In the genomic region with DNA sequence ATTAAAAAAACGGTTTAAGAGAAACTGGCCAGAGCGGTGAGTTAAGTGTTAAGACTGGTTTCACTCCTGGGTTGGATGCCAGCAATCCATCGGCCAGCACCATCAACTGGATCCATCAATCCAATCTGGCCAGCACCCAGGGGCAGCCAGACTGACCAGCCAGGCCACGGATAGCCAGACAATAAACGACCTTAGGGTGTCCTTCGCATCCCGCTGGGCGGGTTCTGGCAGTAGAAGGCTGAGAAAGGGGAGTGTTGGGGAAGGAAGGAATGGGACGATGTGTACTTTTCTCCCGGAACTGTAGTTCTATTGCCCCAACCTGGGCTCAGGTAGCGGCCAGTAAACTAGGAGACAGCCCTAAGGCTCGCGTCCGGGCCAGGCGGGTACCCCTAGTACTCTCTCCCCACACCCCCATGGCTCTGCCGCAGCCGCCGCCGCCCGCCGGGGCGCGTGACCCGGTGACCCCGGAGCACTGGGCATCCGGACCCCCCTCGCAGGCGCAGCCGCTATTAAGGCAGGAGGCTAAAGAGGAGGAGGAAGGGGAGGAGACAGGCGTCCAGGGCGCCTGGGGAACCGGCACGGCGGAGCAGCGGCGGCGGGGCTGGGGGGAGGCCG, we compare ENCODE assay signal across 8 cellular contexts. TPM values are rescaled to one million over a fixed set of nuclear protein-coding genes. Genes with fewer than 3 reads are reported as not detected.
DNase-seq lines count a peak whose midpoint lies in the region; ATAC-seq and TF ChIP-seq lines count a peak whose summit lies in the region.

A gene (plus strand): TSS at position 546 of the 615 bp plus-strand sequence. CDS start 276 bp downstream, outside the sequence.

- peak within 1 kb of the TSS; percentile 98 for H3K9ac ChIP-seq in BLaER1
- H3K9ac ChIP-seq in OCI-LY3 (ENCODE audit: low read length): peak within 1 kb of the TSS; percentile 91
- H3K9ac ChIP-seq in neural cell (ENCODE audit: low read length): peak within 1 kb of the TSS; percentile 89

- H3K79me2 ChIP-seq in OCI-LY3 (ENCODE audit: low read length): peaks cover 44% of the 10 kb centered on the region
- H3K79me2 ChIP-seq in neural cell (replicated peaks; ENCODE audit: insufficient read depth, low read length): peaks cover 59% of the 10 kb centered on the region

- TF ChIP-seq CTCF in OCI-LY3 (IDR thresholded peaks at IDR 0.05; ENCODE audit: low read depth, low read length): no peak
- TF ChIP-seq CTCF in neural cell (IDR thresholded peaks at IDR 0.05; ENCODE audit: poor library complexity, severe bottlenecking): no peak
- TF ChIP-seq CTCF in stomach (IDR thresholded peaks at IDR 0.05): no peak

- H3K4me2 ChIP-seq in BLaER1: peak within 1 kb of the TSS; percentile 80
- peak within 1 kb of the TSS; percentile 99 for H3K4me2 ChIP-seq in OCI-LY3 (ENCODE audit: low read length)
- peak within 1 kb of the TSS; percentile 98 for H3K4me2 ChIP-seq in neural cell (ENCODE audit: low read length)

- H3K27me3 ChIP-seq in BLaER1 (no peaks in the 10 kb centered on the region), OCI-LY3 (ENCODE audit: low read depth, low read length) (no peaks in the 10 kb centered on the region), neural cell (ENCODE audit: insufficient read depth, low read depth, low read length) (no peaks in the 10 kb centered on the region), stomach (no peaks in the 10 kb centered on the region)

- TF ChIP-seq EP300 in neural cell (conservative IDR thresholded peaks at IDR 0.05; ENCODE audit: poor library complexity, severe bottlenecking) (no peak), stomach (IDR thresholded peaks at IDR 0.05) (no peak)

- no peak for TF ChIP-seq POLR2A in stomach (IDR thresholded peaks at IDR 0.05)

- no peaks in the 10 kb centered on the region for H3K9me3 ChIP-seq in BLaER1
- no peaks in the 10 kb centered on the region for H3K9me3 ChIP-seq in OCI-LY3 (ENCODE audit: insufficient read depth, low read length)
- H3K9me3 ChIP-seq in neural cell (ENCODE audit: low read length): no peaks in the 10 kb centered on the region
- no peaks in the 10 kb centered on the region for H3K9me3 ChIP-seq in stomach

- no peaks in the 10 kb centered on the region for H3F3A ChIP-seq in neural cell (ENCODE audit: insufficient read depth, low read length, poor library complexity, severe bottlenecking)

- no peaks in the 10 kb centered on the region for H3K9me3 Mint-ChIP-seq in activated T-cell treated with anti-CD3 and anti-CD28 coated beads, Interleukin-2, amount 50 U/mL, for 72 hours

- no peaks in the 10 kb centered on the region for H3K27me3 Mint-ChIP-seq in activated T-cell treated with anti-CD3 and anti-CD28 coated beads, Interleukin-2, amount 50 U/mL, for 72 hours (ENCODE audit: low read depth)

- peak; percentile 55 to 67 for DNase-seq in activated T-cell treated with anti-CD3 and anti-CD28 coated beads, Interleukin-2, amount 50 U/mL, for 72 hours
- DNase-seq in fibroblast of peridontal ligament (ENCODE audit: extremely low read depth): peak; percentile 15
- DNase-seq in stomach: peak; percentile 55

- H3K9me2 ChIP-seq in neural cell (ENCODE audit: insufficient read depth, low read length): no peaks in the 10 kb centered on the region

- peaks cover 2% of the 10 kb centered on the region in 2 donors for H3K36me3 Mint-ChIP-seq in activated T-cell treated with anti-CD3 and anti-CD28 coated beads, Interleukin-2, amount 50 U/mL, for 72 hours (ENCODE audit: insufficient read depth in 2 of 2)

- ATAC-seq in GM19043 (IDR thresholded peaks at IDR 0.05; ENCODE audit: low read depth, unreplicated experiment) (peak; percentile 42), HG03342 (IDR thresholded peaks at IDR 0.05; ENCODE audit: unreplicated experiment) (peak; percentile 60)
- peak; percentile 59 to 71 for ATAC-seq in activated T-cell treated with anti-CD3 and anti-CD28 coated beads, Interleukin-2, amount 50 U/mL, for 72 hours (replicated peaks in 1 of 2)

- H4K20me1 ChIP-seq in BLaER1 (peaks cover 28% of the 10 kb centered on the region), OCI-LY3 (ENCODE audit: insufficient read depth, low read length) (no peaks in the 10 kb centered on the region), neural cell (ENCODE audit: insufficient read depth) (no peaks in the 10 kb centered on the region)

- peak within 1 kb of the TSS; percentile 99 for H3K4me3 ChIP-seq in BLaER1
- H3K4me3 ChIP-seq in OCI-LY3 (ENCODE audit: low read length): peak within 1 kb of the TSS; percentile 89
- peak within 1 kb of the TSS; percentile 72 for H3K4me3 ChIP-seq in neural cell (ENCODE audit: low read length)
- peak within 1 kb of the TSS; percentile 75 to 93 (median 83) for H3K4me3 ChIP-seq in stomach

- H2AFZ ChIP-seq in OCI-LY3 (ENCODE audit: low read depth, low read length): peak within 1 kb of the TSS; percentile 97
- H2AFZ ChIP-seq in neural cell (ENCODE audit: low read depth, low read length): peak within 1 kb of the TSS; percentile 94

- no peak for TF ChIP-seq RAD21 in neural cell (conservative IDR thresholded peaks at IDR 0.05)

- H3K27ac Mint-ChIP-seq in activated T-cell treated with anti-CD3 and anti-CD28 coated beads, Interleukin-2, amount 50 U/mL, for 72 hours: peak within 1 kb of the TSS; percentile 96

- H3K4me1 ChIP-seq in BLaER1: peaks cover 43% of the 10 kb centered on the region
- peaks cover 19% of the 10 kb centered on the region for H3K4me1 ChIP-seq in OCI-LY3 (ENCODE audit: low read length)
- peaks cover 4 to 49% (median 36%) of the 10 kb centered on the region in 4 donors for H3K4me1 ChIP-seq in stomach

- peak within 1 kb of the TSS; percentile 99 for H3K27ac ChIP-seq in BLaER1
- peak within 1 kb of the TSS; percentile 65 for H3K27ac ChIP-seq in OCI-LY3 (ENCODE audit: low read length)
- peak within 1 kb of the TSS; percentile 88 for H3K27ac ChIP-seq in neural cell (ENCODE audit: low read length)
- H3K27ac ChIP-seq in stomach: peak within 1 kb of the TSS; percentile 91 to 96 (median 95)

- peak within 1 kb of the TSS; percentile 86 to 88 for H3K4me3 Mint-ChIP-seq in activated T-cell treated with anti-CD3 and anti-CD28 coated beads, Interleukin-2, amount 50 U/mL, for 72 hours

- peaks cover 40% of the 10 kb centered on the region for H3K4me1 Mint-ChIP-seq in activated T-cell treated with anti-CD3 and anti-CD28 coated beads, Interleukin-2, amount 50 U/mL, for 72 hours (ENCODE audit: low read depth)

- 3 to 8% (median 5%) methylated on average over 14 to 38 of the region's 38 CpGs for WGBS in stomach, 5 donors

- intact Hi-C loops in stomach (cut with DNase I; ENCODE audit: low total_unique reads): no loop called here

- H3K36me3 ChIP-seq in BLaER1 (no peaks in the 10 kb centered on the region), OCI-LY3 (replicated peaks; ENCODE audit: low read depth, low read length) (no peaks in the 10 kb centered on the region), neural cell (ENCODE audit: insufficient read depth, low read length) (no peaks in the 10 kb centered on the region), stomach (no peaks in the 10 kb centered on the region)

TF ChIP-seq in neural cell, 6 proteins besides CTCF, POLR2A, EP300 and RAD21:
- TF ChIP-seq MXI1 (conservative IDR thresholded peaks at IDR 0.05; ENCODE audit: poor library complexity, severe bottlenecking) (no peak), EZH2 (IDR thresholded peaks at IDR 0.05; ENCODE audit: borderline replicate concordance, insufficient read depth, low read length, poor library complexity, severe bottlenecking) (no peak), TAF1 (IDR thresholded peaks at IDR 0.05; ENCODE audit: low read depth) (no peak), POLR2AphosphoS5 (IDR thresholded peaks at IDR 0.05) (no peak), SMC3 (conservative IDR thresholded peaks at IDR 0.05; ENCODE audit: poor library complexity) (no peak)
- TF ChIP-seq, protein P1, sequence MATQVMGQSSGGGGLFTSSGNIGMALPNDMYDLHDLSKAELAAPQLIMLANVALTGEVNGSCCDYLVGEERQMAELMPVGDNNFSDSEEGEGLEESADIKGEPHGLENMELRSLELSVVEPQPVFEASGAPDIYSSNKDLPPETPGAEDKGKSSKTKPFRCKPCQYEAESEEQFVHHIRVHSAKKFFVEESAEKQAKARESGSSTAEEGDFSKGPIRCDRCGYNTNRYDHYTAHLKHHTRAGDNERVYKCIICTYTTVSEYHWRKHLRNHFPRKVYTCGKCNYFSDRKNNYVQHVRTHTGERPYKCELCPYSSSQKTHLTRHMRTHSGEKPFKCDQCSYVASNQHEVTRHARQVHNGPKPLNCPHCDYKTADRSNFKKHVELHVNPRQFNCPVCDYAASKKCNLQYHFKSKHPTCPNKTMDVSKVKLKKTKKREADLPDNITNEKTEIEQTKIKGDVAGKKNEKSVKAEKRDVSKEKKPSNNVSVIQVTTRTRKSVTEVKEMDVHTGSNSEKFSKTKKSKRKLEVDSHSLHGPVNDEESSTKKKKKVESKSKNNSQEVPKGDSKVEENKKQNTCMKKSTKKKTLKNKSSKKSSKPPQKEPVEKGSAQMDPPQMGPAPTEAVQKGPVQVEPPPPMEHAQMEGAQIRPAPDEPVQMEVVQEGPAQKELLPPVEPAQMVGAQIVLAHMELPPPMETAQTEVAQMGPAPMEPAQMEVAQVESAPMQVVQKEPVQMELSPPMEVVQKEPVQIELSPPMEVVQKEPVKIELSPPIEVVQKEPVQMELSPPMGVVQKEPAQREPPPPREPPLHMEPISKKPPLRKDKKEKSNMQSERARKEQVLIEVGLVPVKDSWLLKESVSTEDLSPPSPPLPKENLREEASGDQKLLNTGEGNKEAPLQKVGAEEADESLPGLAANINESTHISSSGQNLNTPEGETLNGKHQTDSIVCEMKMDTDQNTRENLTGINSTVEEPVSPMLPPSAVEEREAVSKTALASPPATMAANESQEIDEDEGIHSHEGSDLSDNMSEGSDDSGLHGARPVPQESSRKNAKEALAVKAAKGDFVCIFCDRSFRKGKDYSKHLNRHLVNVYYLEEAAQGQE (IDR thresholded peaks at IDR 0.05; ENCODE audit: borderline replicate concordance): no peak
TF ChIP-seq in neural cell: peak in this region for 0.

RNA-seq across cellular contexts. Expression of the gene that starts here (rescaled TPM):
- 10 to 100 TPM; 14.1 to 15.8 TPM for total RNA-seq in activated T-cell treated with anti-CD3 and anti-CD28 coated beads, Interleukin-2, amount 50 U/mL, for 72 hours
- 157 and 187 TPM in 2 replicates for polyA plus RNA-seq in neural cell
- polyA minus RNA-seq in neural cell: 153 and 166 TPM in 2 replicates
- total RNA-seq in stomach: 10 to 100 TPM in 4 of 5 donors, 1 to 10 TPM in 1; 2.9 to 57.6 (median 33.0) TPM
- 10 to 100 TPM in 1 of 3 donors, 1 to 10 TPM in 2; 6.3 to 12.8 (median 8.6) TPM for polyA plus RNA-seq in stomach

Comparison
In these comparisons a context has a peak if more than half of its experiments do, and no peak if none do; other contexts are left out.
1. Peak in every context shown above with its lines: DNase-seq, ATAC-seq, H3K4me3 ChIP-seq and H3K27ac ChIP-seq.
2. RNA of the gene that starts here (polyA plus RNA-seq): 157 to 187 TPM in neural cell; 6.3 to 12.8 TPM in stomach; every median in the first group is over 10 times any median in the second.